Comparison of ENCODE assay signal across 15 cellular contexts in genomic region chr16:89623511-89624232, GRCh38. TPM values are rescaled to one million over a fixed set of nuclear protein-coding genes. Genes with fewer than 3 reads are reported as not detected.
DNase-seq lines count a peak whose midpoint lies in the region; ATAC-seq and TF ChIP-seq lines count a peak whose summit lies in the region.
"Had no signal": no experiment of that assay in that cellular context is flagged by ENCODE, and none has a peak within 500 bp of the region (broad histone marks: within the 10 kb centered on the region; RNA-seq: fewer than 3 reads in every experiment).

No MANE protein-coding gene starts in this region.

- H3K4me1 Mint-ChIP-seq in HFFc6 (ENCODE audit: low read depth) = 0 out of 2 replicates have a peak, but pooled peaks cover 7% of the 10 kb centered on the region
- H3K4me1 Mint-ChIP-seq in stimulated activated naive B cell treated with anti-CD40 and anti-IgM and Interleukin-4, amounts not matched to agents 10 μg/mL and 1 μg/mL and 100 μg/mL, for 72 hours = no peaks in the 10 kb centered on the region
- H3K4me1 Mint-ChIP-seq: natural killer cell had no signal

- no peaks in the 10 kb centered on the region for H3K9me3 Mint-ChIP-seq in HFFc6
- H3K9me3 Mint-ChIP-seq in stimulated activated naive B cell treated with anti-CD40 and anti-IgM and Interleukin-4, amounts not matched to agents 10 μg/mL and 1 μg/mL and 100 μg/mL, for 72 hours = no peaks in the 10 kb centered on the region
- H3K9me3 Mint-ChIP-seq: activated naive CD4-positive, alpha-beta T cell treated with anti-CD3 and anti-CD28 coated beads, Interleukin-2, amount 50 U/mL, for 72 hours; natural killer cell had no signal

- peaks cover 12 to 34% (median 20%) of the 10 kb centered on the region in 3 donors for H3K27me3 ChIP-seq in gastrocnemius medialis

- ATAC-seq in stimulated activated naive B cell treated with anti-CD40 and anti-IgM and Interleukin-4, amounts not matched to agents 10 μg/mL and 1 μg/mL and 100 μg/mL, for 72 hours (replicated peaks) = no peak
- ATAC-seq in gastrocnemius medialis (no peak), HG02610 (IDR thresholded peaks at IDR 0.05; ENCODE audit: unreplicated experiment) (no peak)
- ATAC-seq: activated naive CD4-positive, alpha-beta T cell treated with anti-CD3 and anti-CD28 coated beads, Interleukin-2, amount 50 U/mL, for 72 hours; natural killer cell; SK-N-SH treated with all-trans-retinoic acid at 6 μM for 48 hours had no signal

- no peak overlapping the region for H3K27ac Mint-ChIP-seq in HFFc6
- peak overlapping the region; percentile 1 for H3K27ac Mint-ChIP-seq in stimulated activated naive B cell treated with anti-CD40 and anti-IgM and Interleukin-4, amounts not matched to agents 10 μg/mL and 1 μg/mL and 100 μg/mL, for 72 hours
- H3K27ac Mint-ChIP-seq: activated naive CD4-positive, alpha-beta T cell treated with anti-CD3 and anti-CD28 coated beads, Interleukin-2, amount 50 U/mL, for 72 hours; natural killer cell had no signal

- no peaks in the 10 kb centered on the region for H3K4me1 ChIP-seq in gastrocnemius medialis
- H3K4me1 ChIP-seq: colonic mucosa had no signal

- H3K4me3 ChIP-seq in cardiac fibroblast (replicated peaks in 1 of 2; ENCODE audit: low read depth in 2 of 2, low read length in 2 of 2) = no peak overlapping the region
- H3K4me3 ChIP-seq in gastrocnemius medialis = no peak overlapping the region
- H3K4me3 ChIP-seq: colonic mucosa had no signal

- no peak overlapping the region for H3K27ac ChIP-seq in gastrocnemius medialis
- H3K27ac ChIP-seq: colonic mucosa had no signal

- DNase-seq in HFFc6 (no peak), cardiac fibroblast (ENCODE audit: low read depth in 2 of 2) (peak; percentile 44 to 55), kidney tubule cell (ENCODE audit: low spot score) (peak; percentile 38), GM13977 (ENCODE audit: low spot score) (no peak), NCI-H1105 (lab: John Stamatoyannopoulos, UW) (no peak), gastrocnemius medialis (no peak)
- DNase-seq in stimulated activated naive B cell treated with anti-CD40 and anti-IgM and Interleukin-4, amounts not matched to agents 10 μg/mL and 1 μg/mL and 100 μg/mL, for 72 hours = no peak
- DNase-seq: colonic mucosa, COR-L47, kidney, natural killer cell, NCI-H187 treated with DMSO at 0.1 percent for 48 hours had no signal

- H3K27me3 Mint-ChIP-seq in HFFc6 (ENCODE audit: insufficient read depth) = peaks cover 17% of the 10 kb centered on the region
- peaks cover 37 to 51% of the 10 kb centered on the region in 2 donors for H3K27me3 Mint-ChIP-seq in stimulated activated naive B cell treated with anti-CD40 and anti-IgM and Interleukin-4, amounts not matched to agents 10 μg/mL and 1 μg/mL and 100 μg/mL, for 72 hours

- no peaks in the 10 kb centered on the region for H3K36me3 ChIP-seq in gastrocnemius medialis
- H3K36me3 ChIP-seq: colonic mucosa had no signal

- H3K4me3 Mint-ChIP-seq in HFFc6 = 0 out of 2 replicates have a peak overlapping the region, but pooled peaks have one; percentile 8
- no peak overlapping the region for H3K4me3 Mint-ChIP-seq in stimulated activated naive B cell treated with anti-CD40 and anti-IgM and Interleukin-4, amounts not matched to agents 10 μg/mL and 1 μg/mL and 100 μg/mL, for 72 hours
- H3K4me3 Mint-ChIP-seq: natural killer cell had no signal

- in situ Hi-C loops in GM13977 (cut with MboI; ENCODE audit: low pct_unique_long_range_greater_than_20kb, low sequenced_read_pairs, unreplicated experiment) = no loop called here
- in situ Hi-C loops in gastrocnemius medialis (cut with MboI; ENCODE audit: low sequenced_read_pairs in 4 of 4) = no loop called here

- TF ChIP-seq POLR2A in gastrocnemius medialis (IDR thresholded peaks at IDR 0.05) = no peak

- H3K9me3 ChIP-seq in gastrocnemius medialis = no peaks in the 10 kb centered on the region
- H3K9me3 ChIP-seq: colonic mucosa had no signal

- no peaks in the 10 kb centered on the region for H3K36me3 Mint-ChIP-seq in HFFc6 (ENCODE audit: low read depth)
- H3K36me3 Mint-ChIP-seq in stimulated activated naive B cell treated with anti-CD40 and anti-IgM and Interleukin-4, amounts not matched to agents 10 μg/mL and 1 μg/mL and 100 μg/mL, for 72 hours = no peaks in the 10 kb centered on the region
- H3K36me3 Mint-ChIP-seq: activated naive CD4-positive, alpha-beta T cell treated with anti-CD3 and anti-CD28 coated beads, Interleukin-2, amount 50 U/mL, for 72 hours; natural killer cell had no signal

- intact Hi-C loops in gastrocnemius medialis (cut with DNase I; ENCODE audit: low total_unique reads) = no loop called here

- TF ChIP-seq CTCF in HFFc6 (IDR thresholded peaks at IDR 0.05) = no peak
- TF ChIP-seq CTCF in cardiac fibroblast (IDR thresholded peaks at IDR 0.05; ENCODE audit: low read depth, low read length) = no peak
- TF ChIP-seq CTCF in GM13977 (IDR thresholded peaks at IDR 0.05; ENCODE audit: extremely low read depth, insufficient read depth, missing control alignments) = no peak
- no peak for TF ChIP-seq CTCF in gastrocnemius medialis (IDR thresholded peaks at IDR 0.05 in 4 of 5, conservative IDR thresholded peaks at IDR 0.05 in 1 of 5)

RNA-seq across cellular contexts. Expression of gene DPEP1, which starts 10.2 kb away (rescaled TPM):
- not detected for total RNA-seq in HFFc6 (2021; fragmentation: NEBNext Ultra II Directional; extraction: Animal tissue kit (Norgen Biotek cat#: 25700))
- total RNA-seq in gastrocnemius medialis = not detected
- total RNA-seq: activated naive CD4-positive, alpha-beta T cell treated with anti-CD3 and anti-CD28 coated beads, Interleukin-2, amount 50 U/mL, for 72 hours; natural killer cell had no signal

RNA-seq across cellular contexts. Expression of gene CHMP1A, which starts 33.8 kb away (rescaled TPM):
- 10 to 100 TPM; 85.6 to 93.1 (median 87.2) TPM for total RNA-seq in HFFc6 (2021; fragmentation: NEBNext Ultra II Directional; extraction: Animal tissue kit (Norgen Biotek cat#: 25700))
- total RNA-seq in gastrocnemius medialis = 100 to 1,000 TPM in 1 of 4 donors, 10 to 100 TPM in 3; 53.4 to 105 (median 78.8) TPM

RNA-seq across cellular contexts. Expression of gene SPATA33, which starts 34.0 kb away (rescaled TPM):
- total RNA-seq in HFFc6 (2021; fragmentation: NEBNext Ultra II Directional; extraction: Animal tissue kit (Norgen Biotek cat#: 25700)) = 10 to 100 TPM in 1 of 6 experiments, 1 to 10 TPM in 5; 6.3 to 10.1 (median 7.8) TPM
- 1 to 10 TPM; 1.2 to 2.7 (median 2.1) TPM for total RNA-seq in gastrocnemius medialis

RNA-seq across cellular contexts. Expression of gene CPNE7, which starts 48.1 kb away (rescaled TPM):
- total RNA-seq in HFFc6 (2021; fragmentation: NEBNext Ultra II Directional; extraction: Animal tissue kit (Norgen Biotek cat#: 25700)) = 10 to 100 TPM; 17.6 to 22.2 (median 19.3) TPM
- not detected for total RNA-seq in gastrocnemius medialis

Comparison
In these comparisons a context has a peak if more than half of its experiments do, and no peak if none do; other contexts are left out.
1. DNase-seq: peak in cardiac fibroblast (2 of 2) and kidney tubule cell (single experiment); none in HFFc6 (single experiment), stimulated activated naive B cell treated with anti-CD40 and anti-IgM and Interleukin-4, amounts not matched to agents 10 μg/mL and 1 μg/mL and 100 μg/mL, for 72 hours (single experiment), GM13977 (single experiment), NCI-H1105 (single experiment) and gastrocnemius medialis (0 of 2).